In the genomic region with DNA sequence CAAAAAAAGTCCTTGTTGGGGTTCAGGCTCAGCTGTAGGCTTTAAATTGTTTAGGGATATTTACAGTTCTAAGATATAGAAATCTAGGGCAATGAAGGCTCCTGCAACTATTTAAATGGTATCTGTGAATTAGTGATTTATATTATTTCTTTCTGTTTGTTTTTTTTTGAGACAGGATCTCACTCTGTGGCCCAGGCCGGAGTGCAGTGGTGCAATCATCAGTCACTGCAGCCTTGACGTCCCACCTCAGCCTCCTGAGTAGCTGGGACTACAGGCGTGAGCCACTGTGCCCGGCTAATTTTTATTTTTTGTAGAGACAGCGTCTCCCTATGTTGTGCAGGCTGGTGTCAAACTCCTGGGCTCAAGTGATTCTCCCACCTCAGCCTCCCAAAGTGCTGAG, we compare ENCODE assay signal across 16 cellular contexts. TPM values are rescaled to one million over a fixed set of nuclear protein-coding genes. Genes with fewer than 3 reads are reported as not detected.
DNase-seq lines count a peak whose midpoint lies in the region; ATAC-seq, FAIRE-seq and TF ChIP-seq lines count a peak whose summit lies in the region.
"Had no signal": no experiment of that assay in that cellular context is flagged by ENCODE, and none has a peak within 500 bp of the region (broad histone marks: within the 10 kb centered on the region; RNA-seq: fewer than 3 reads in every experiment).

No MANE protein-coding gene starts in this region.

- no peak for TF ChIP-seq CTCF in HepG2 (CRISPR knock-in tag; IDR thresholded peaks at IDR 0.05)
- no peak for TF ChIP-seq CTCF in right lobe of liver (IDR thresholded peaks at IDR 0.05)

- no TSS peak for BruUV-seq in HepG2 (replicated peaks; lab: Mats Ljungman, UMichigan)

- peak overlapping the region; percentile 74 for H3K27ac Mint-ChIP-seq in memory B cell
- peak overlapping the region; percentile 53 for H3K27ac Mint-ChIP-seq in stimulated activated effector memory CD8-positive, alpha-beta T cell treated with anti-CD3 and anti-CD28 coated beads, Interleukin-12 subunit alpha, Interleukin-12 subunit beta, amount 100 ng/mL, for 72 hours
- H3K27ac Mint-ChIP-seq: CD4-positive, alpha-beta T cell had no signal

- FAIRE-seq in HepG2 (lab: Jason Lieb, UNC), result no peak

- H3K27me3 ChIP-seq in HepG2 (ENCODE audit: control insufficient read depth in 1 of 2, insufficient read depth in 2 of 2, low read length in 2 of 2), result no peaks in the 10 kb centered on the region
- no peaks in the 10 kb centered on the region for H3K27me3 ChIP-seq in right lobe of liver
- H3K27me3 ChIP-seq in SJCRH30, result no peaks in the 10 kb centered on the region

- CTCF ChIA-PET in HepG2 (lab: Yijun Ruan, JAX; ENCODE audit: low intra/inter-chr PET ratio, low total read pairs), result no interaction called here

- TF ChIP-seq POLR2A in HepG2 (IDR thresholded peaks at IDR 0.05; ENCODE audit: insufficient read depth in 1 of 2, low read depth in 2 of 2, low read length in 2 of 2) (no peak), right lobe of liver (IDR thresholded peaks at IDR 0.05) (no peak)

- H3K9me3 Mint-ChIP-seq in memory B cell, result no peaks in the 10 kb centered on the region
- no peaks in the 10 kb centered on the region for H3K9me3 Mint-ChIP-seq in stimulated activated effector memory CD8-positive, alpha-beta T cell treated with anti-CD3 and anti-CD28 coated beads, Interleukin-12 subunit alpha, Interleukin-12 subunit beta, amount 100 ng/mL, for 72 hours
- H3K9me3 Mint-ChIP-seq: CD4-positive, alpha-beta T cell had no signal

- POLR2A ChIA-PET in HepG2 (lab: Yijun Ruan, JAX), result interaction anchor here (1.5 kb wide), 1 partner anchor 32 kb away, joined by 4 read pairs; no protein-coding TSS in a partner anchor

- peak overlapping the region; percentile 86 for H3K4me2 ChIP-seq in HepG2 (ENCODE audit: low read depth, low read length)

- in situ Hi-C loops in HepG2 (cut with HindIII; ENCODE audit: extremely low pct_ligation_motif_present, low pct_unique_long_range_greater_than_20kb), result loop anchor here (25.0 kb wide), 1 partner anchor 267 kb away; a partner anchor contains a TSS

- H3K36me3 ChIP-seq in HepG2 (replicated peaks in 1 of 2; ENCODE audit: control insufficient read depth in 1 of 2, insufficient read depth in 2 of 2, low read length in 2 of 2) (no peaks in the 10 kb centered on the region), right lobe of liver (no peaks in the 10 kb centered on the region), SJCRH30 (no peaks in the 10 kb centered on the region)

- H2AFZ ChIP-seq in HepG2 (ENCODE audit: low read length), result peak overlapping the region; percentile 82

- DNase-seq in HepG2 (ENCODE audit: low spot score) (no peak), right lobe of liver (no peak), SJCRH30 (no peak), memory B cell (ENCODE audit: low spot score in 2 of 2) (no peak), NCI-H2081 (lab: John Stamatoyannopoulos, UW) (no peak), HPDE6-E6E7 (ENCODE audit: extremely low spot score) (no peak)
- no peak for DNase-seq in stimulated activated effector memory CD8-positive, alpha-beta T cell treated with anti-CD3 and anti-CD28 coated beads, Interleukin-12 subunit alpha, Interleukin-12 subunit beta, amount 100 ng/mL, for 72 hours (ENCODE audit: low spot score in 2 of 2)
- DNase-seq: CD4-positive, alpha-beta T cell; DMS153; Karpas-422; NCI-H1092; NCI-H2029 treated with DMSO at 0.1 percent for 48 hours; SW 1271 had no signal

- TF ChIP-seq RAD21 in HepG2 (CRISPR knock-in tag; IDR thresholded peaks at IDR 0.05), result no peak

- intact Hi-C loops in HepG2 (cut with micrococcal nuclease; ENCODE audit: unreplicated experiment), result loop anchor here (10.0 kb wide), 1 partner anchor 265 kb away; a partner anchor contains a TSS
- intact Hi-C loops in right lobe of liver (cut with DNase I), result loop anchor here in 1 of 2 donors (10.0 kb wide), 1 partner anchor 75 kb away; no protein-coding TSS in a partner anchor

- ATAC-seq in HepG2, result no peak
- ATAC-seq in right lobe of liver, result no peak
- ATAC-seq in memory B cell (ENCODE audit: low read depth), result no peak
- no peak for ATAC-seq in stimulated activated effector memory CD8-positive, alpha-beta T cell treated with anti-CD3 and anti-CD28 coated beads, Interleukin-12 subunit alpha, Interleukin-12 subunit beta, amount 100 ng/mL, for 72 hours
- ATAC-seq in HG02840 (IDR thresholded peaks at IDR 0.05; ENCODE audit: low FRiP score, unreplicated experiment), result no peak
- ATAC-seq: Panc1 had no signal

- TF ChIP-seq EP300 in HepG2 (IDR thresholded peaks at IDR 0.05; ENCODE audit: low read depth in 2 of 2, low read length in 2 of 2) (no peak), HepG2 (CRISPR knock-in tag; IDR thresholded peaks at IDR 0.05; ENCODE audit: borderline replicate concordance) (no peak)

- H3K4me1 Mint-ChIP-seq in memory B cell, result peaks cover 29% of the 10 kb centered on the region
- peaks cover 48% of the 10 kb centered on the region for H3K4me1 Mint-ChIP-seq in stimulated activated effector memory CD8-positive, alpha-beta T cell treated with anti-CD3 and anti-CD28 coated beads, Interleukin-12 subunit alpha, Interleukin-12 subunit beta, amount 100 ng/mL, for 72 hours

- H3K9me3 ChIP-seq in HepG2 (ENCODE audit: low read length) (no peaks in the 10 kb centered on the region), right lobe of liver (no peaks in the 10 kb centered on the region), SJCRH30 (replicated peaks) (no peaks in the 10 kb centered on the region)

- H3K4me3 ChIP-seq in HepG2 (replicated peaks in 1 of 3; ENCODE audit: insufficient read depth in 1 of 3, low read depth in 2 of 3, low read length in 3 of 3), result peak overlapping the region in 2 of 3 experiments; percentile 52 to 65; a peak in 3 of 6 replicates
- H3K4me3 ChIP-seq in right lobe of liver, result no peak overlapping the region
- H3K4me3 ChIP-seq in SJCRH30, result peak overlapping the region; percentile 36

- H3K4me3 Mint-ChIP-seq in memory B cell, result no peak overlapping the region
- H3K4me3 Mint-ChIP-seq in stimulated activated effector memory CD8-positive, alpha-beta T cell treated with anti-CD3 and anti-CD28 coated beads, Interleukin-12 subunit alpha, Interleukin-12 subunit beta, amount 100 ng/mL, for 72 hours, result no peak overlapping the region
- H3K4me3 Mint-ChIP-seq: CD4-positive, alpha-beta T cell had no signal

- no peaks in the 10 kb centered on the region for H4K20me1 ChIP-seq in HepG2 (ENCODE audit: insufficient read depth, low read length)

- WGBS in HepG2 (ENCODE audit: low lambda C conversion rate), result 69% methylated on average over 5 of the region's 5 CpGs
- whole genome bisulfite sequencing in right lobe of liver (ENCODE audit: insufficient coverage, low coverage, low lambda C conversion rate, missing lambda C conversion rate), result 55% methylated on average over 4 of the region's 5 CpGs

- peaks cover 46% of the 10 kb centered on the region for H3K4me1 ChIP-seq in HepG2 (ENCODE audit: insufficient read depth, low read length)
- H3K4me1 ChIP-seq in right lobe of liver, result peaks cover 0 to 44% (median 9%) of the 10 kb centered on the region in 4 donors
- no peaks in the 10 kb centered on the region for H3K4me1 ChIP-seq in SJCRH30

- H3K9ac ChIP-seq in HepG2 (ENCODE audit: insufficient read depth, low read depth, low read length), result peak overlapping the region; percentile 48; the same call in 1 of the 2 replicates

- H3K27ac ChIP-seq in HepG2 (ENCODE audit: extremely low read length, insufficient read depth, low read length) (no peak overlapping the region), right lobe of liver (no peak overlapping the region), SJCRH30 (peak overlapping the region; percentile 36)
- H3K27ac ChIP-seq: 22Rv1 had no signal

- H3K27me3 Mint-ChIP-seq in memory B cell, result no peaks in the 10 kb centered on the region
- H3K27me3 Mint-ChIP-seq: CD4-positive, alpha-beta T cell had no signal

- H3K36me3 Mint-ChIP-seq in memory B cell, result no peaks in the 10 kb centered on the region
- peaks cover 23% of the 10 kb centered on the region for H3K36me3 Mint-ChIP-seq in stimulated activated effector memory CD8-positive, alpha-beta T cell treated with anti-CD3 and anti-CD28 coated beads, Interleukin-12 subunit alpha, Interleukin-12 subunit beta, amount 100 ng/mL, for 72 hours

- no peaks in the 10 kb centered on the region for H3K79me2 ChIP-seq in HepG2 (ENCODE audit: insufficient read depth, low read length)

TF ChIP-seq in HepG2, 621 proteins besides CTCF, POLR2A, EP300 and RAD21:
- TF ChIP-seq ZEB1 (IDR thresholded peaks at IDR 0.05; ENCODE audit: insufficient replicate concordance, low read depth), result no peak
- TF ChIP-seq ZNF3 (CRISPR knock-in tag; IDR thresholded peaks at IDR 0.05), result peak; percentile 73; the same call in 1 of the 2 replicates
- peak; percentile 66 for TF ChIP-seq ZNF121 (CRISPR knock-in tag; IDR thresholded peaks at IDR 0.05)
TF ChIP-seq in HepG2: peak in this region for 2.

RNA-seq across cellular contexts. Expression of a gene that starts 32.3 kb away (rescaled TPM):
- total RNA-seq in HepG2 (2016; rRNA removed; fragmentation: Illumina TruSeq; extraction: Trizol), result 299 and 369 TPM in 2 replicates
- 264 and 285 TPM in 2 replicates for total RNA-seq in HepG2 (2016; cell fraction: cytosol; rRNA removed; fragmentation: Illumina TruSeq; extraction: Trizol; ENCODE audit: low read depth)
- total RNA-seq in HepG2 (2016; cell fraction: insoluble cytoplasmic fraction; rRNA removed; fragmentation: Illumina TruSeq; extraction: Trizol), result 309 and 377 TPM in 2 replicates
- total RNA-seq in HepG2 (2016; cell fraction: membrane; rRNA removed; fragmentation: Illumina TruSeq; extraction: Trizol), result 307 and 313 TPM in 2 replicates
- 175 and 186 TPM in 2 replicates for total RNA-seq in HepG2 (2016; cell fraction: nucleus; rRNA removed; fragmentation: Illumina TruSeq; extraction: Trizol)
- 179 and 216 TPM in 2 replicates for polyA plus RNA-seq in HepG2 (2011; rRNA removed)
- 94.3 and 126 TPM in 2 replicates for polyA plus RNA-seq in HepG2 (2011; cell fraction: cytosol; rRNA removed)
- 54.4 and 62.6 TPM in 2 replicates for polyA plus RNA-seq in HepG2 (2011; cell fraction: nucleus; rRNA removed)
- polyA plus RNA-seq in HepG2 (2012), result 148 and 182 TPM in 2 replicates
- 325 and 381 TPM in 2 replicates for polyA plus RNA-seq in HepG2 (2016; cell fraction: cytosol; fragmentation: Illumina TruSeq; extraction: Trizol; ENCODE audit: low read depth)
- polyA plus RNA-seq in HepG2 (2016; cell fraction: insoluble cytoplasmic fraction; fragmentation: Illumina TruSeq; extraction: Trizol; ENCODE audit: low read depth), result 331 and 354 TPM in 2 replicates
- polyA plus RNA-seq in HepG2 (2016; cell fraction: membrane; fragmentation: Illumina TruSeq; extraction: Trizol; ENCODE audit: low read depth), result 233 and 259 TPM in 2 replicates
- 182 and 183 TPM in 2 replicates for polyA plus RNA-seq in HepG2 (2016; cell fraction: nucleus; fragmentation: Illumina TruSeq; extraction: Trizol; ENCODE audit: insufficient read depth, low read depth)
- 35.8 and 38.7 TPM in 2 replicates for polyA minus RNA-seq in HepG2 (2011; rRNA and poly(A)+ RNA removed; ENCODE audit: low replicate concordance)
- 26.0 and 35.7 TPM in 2 replicates for polyA minus RNA-seq in HepG2 (2011; cell fraction: cytosol; rRNA and poly(A)+ RNA removed)
- 279 and 305 TPM in 2 replicates for polyA minus RNA-seq in HepG2 (2011; cell fraction: nucleus; rRNA and poly(A)+ RNA removed)
- 100 to 1,000 TPM; 164 to 236 (median 183) TPM for total RNA-seq in right lobe of liver
- 111 and 125 TPM in 2 replicates for total RNA-seq in SJCRH30 (2014; rRNA removed; shearing (Covaris generic))

Comparison
In these comparisons a context has a peak if more than half of its experiments do, and no peak if none do; other contexts are left out.
1. H3K4me3 ChIP-seq: peak in HepG2 (2 of 3) and SJCRH30 (single experiment); none in right lobe of liver (0 of 3).